14 cellular contexts compared by ENCODE assay signal in genomic region chr7:13874783-13875182, GRCh38.
A peak's percentile ranks its signal among the peaks of the same experiment; 100 is the strongest.
DNase-seq lines count a peak whose midpoint lies in the region; ATAC-seq and TF ChIP-seq lines count a peak whose summit lies in the region.
"Had no signal": no experiment of that assay in that cellular context is flagged by ENCODE, and none has a peak within 500 bp of the region (broad histone marks: within the 10 kb centered on the region; RNA-seq: fewer than 3 reads in every experiment).

No MANE protein-coding gene starts in this region.

- H4K20me1 ChIP-seq in GM23248 (ENCODE audit: insufficient read depth), result no peaks in the 10 kb centered on the region
- H4K20me1 ChIP-seq in fibroblast of lung (ENCODE audit: control insufficient read depth, extremely low read depth, insufficient read depth, low read length), result no peaks in the 10 kb centered on the region

- H3K4me1 ChIP-seq in GM23248 (ENCODE audit: insufficient read depth) (peaks cover 18% of the 10 kb centered on the region), fibroblast of lung (ENCODE audit: control insufficient read depth, extremely low read depth, insufficient read depth, low read length) (peaks cover 3% of the 10 kb centered on the region)
- H3K4me1 ChIP-seq: right lobe of liver had no signal

- 11 to 23% methylated on average over 2 of the region's 2 CpGs for WGBS in GM23248 (ENCODE audit: low coverage in 1 of 2, low lambda C conversion rate in 2 of 2, missing lambda C conversion rate in 2 of 2), 2 experiments

- H3K36me3 ChIP-seq in GM23248 (ENCODE audit: low read depth) (no peaks in the 10 kb centered on the region), fibroblast of lung (ENCODE audit: control insufficient read depth, insufficient read depth, low read length) (no peaks in the 10 kb centered on the region)
- H3K36me3 ChIP-seq: right lobe of liver had no signal

- intact Hi-C loops in sciatic nerve (cut with DNase I), result no loop called here

- H3K4me3 ChIP-seq in GM23248, result peak overlapping the region; percentile 50
- peak overlapping the region in 2 of 4 experiments; percentile 26 to 28 for H3K4me3 ChIP-seq in fibroblast of lung (replicated peaks in 1 of 4; ENCODE audit: control extremely low read depth in 1 of 4, insufficient read depth in 1 of 4, low read depth in 3 of 4, low read length in 4 of 4)
- H3K4me3 ChIP-seq: right lobe of liver had no signal

- H3K27me3 ChIP-seq in GM23248 (replicated peaks; ENCODE audit: insufficient read depth) (no peaks in the 10 kb centered on the region), fibroblast of lung (ENCODE audit: control insufficient read depth, insufficient read depth, low read length) (no peaks in the 10 kb centered on the region)
- H3K27me3 ChIP-seq: right lobe of liver had no signal

- in situ Hi-C loops in GM23248 (cut with MboI), result no loop called here

- ATAC-seq in sciatic nerve (peak; percentile 83), HG03280 (IDR thresholded peaks at IDR 0.05; ENCODE audit: unreplicated experiment) (no peak)

- H2AFZ ChIP-seq in GM23248 (no peak overlapping the region), fibroblast of lung (ENCODE audit: low read length) (peak overlapping the region; percentile 59)

- H3F3A ChIP-seq in GM23248 (ENCODE audit: insufficient read depth), result peaks cover 21% of the 10 kb centered on the region

- H3K9me2 ChIP-seq in GM23248 (ENCODE audit: insufficient read depth), result no peaks in the 10 kb centered on the region
- H3K9me2 ChIP-seq: SK-N-SH had no signal

- no peak overlapping the region for H3K9ac ChIP-seq in GM23248
- H3K9ac ChIP-seq in fibroblast of lung (ENCODE audit: insufficient read depth, low read length), result no peak overlapping the region
- H3K9ac ChIP-seq: SK-N-SH had no signal

- H3K9me3 ChIP-seq in GM23248 (ENCODE audit: low read depth) (no peaks in the 10 kb centered on the region), fibroblast of lung (ENCODE audit: control insufficient read depth, insufficient read depth, low read depth, low read length) (no peaks in the 10 kb centered on the region)
- H3K9me3 ChIP-seq: right lobe of liver, SK-N-SH had no signal

- H3K27ac ChIP-seq in GM23248, result no peak overlapping the region
- H3K27ac ChIP-seq in fibroblast of lung (ENCODE audit: insufficient read depth, low read length), result no peak overlapping the region
- H3K27ac ChIP-seq: right lobe of liver had no signal

- H3K79me2 ChIP-seq in GM23248 (ENCODE audit: insufficient read depth) (no peaks in the 10 kb centered on the region), fibroblast of lung (ENCODE audit: control insufficient read depth, insufficient read depth, low read length) (no peaks in the 10 kb centered on the region)

- DNase-seq in GM23248, result peak; percentile 69
- peak; percentile 63 for DNase-seq in OCI-M1 (lab: John Stamatoyannopoulos, UW)
- peak; percentile 85 to 91 for DNase-seq in fibroblast of lung (ENCODE audit: low read depth in 2 of 2)
- DNase-seq in sciatic nerve (ENCODE audit: low spot score), result no peak
- no peak for DNase-seq in occipital lobe (lab: John Stamatoyannopoulos, UW)
- DNase-seq in SKM-1 (lab: John Stamatoyannopoulos, UW; ENCODE audit: unreplicated experiment), result no peak
- DNase-seq: activated gamma-delta T cell treated with Interleukin-2 at 50 U/mL for 16 hours, endodermal cell, kidney, naive B cell, NCI-H1930, right lobe of liver, SK-N-SH had no signal

- H3K4me2 ChIP-seq in GM23248 (ENCODE audit: unreplicated experiment) (peak overlapping the region; percentile 60), fibroblast of lung (ENCODE audit: extremely low read depth, insufficient read depth, low read length) (peak overlapping the region; percentile 71)
- H3K4me2 ChIP-seq: SK-N-SH had no signal

- TF ChIP-seq CTCF in fibroblast of lung (conservative IDR thresholded peaks at IDR 0.05 in 1 of 2, IDR thresholded peaks at IDR 0.05 in 1 of 2; ENCODE audit: low read depth in 1 of 2, low read length in 2 of 2), result no peak

Comparison
In these comparisons a context has a peak if more than half of its experiments do, and no peak if none do; other contexts are left out.
1. DNase-seq: peak in GM23248 (single experiment), OCI-M1 (single experiment) and fibroblast of lung (2 of 2); none in sciatic nerve (single experiment), occipital lobe (single experiment) and SKM-1 (single experiment).